1 cellular context compared by ENCODE assay signal in the genomic region with DNA sequence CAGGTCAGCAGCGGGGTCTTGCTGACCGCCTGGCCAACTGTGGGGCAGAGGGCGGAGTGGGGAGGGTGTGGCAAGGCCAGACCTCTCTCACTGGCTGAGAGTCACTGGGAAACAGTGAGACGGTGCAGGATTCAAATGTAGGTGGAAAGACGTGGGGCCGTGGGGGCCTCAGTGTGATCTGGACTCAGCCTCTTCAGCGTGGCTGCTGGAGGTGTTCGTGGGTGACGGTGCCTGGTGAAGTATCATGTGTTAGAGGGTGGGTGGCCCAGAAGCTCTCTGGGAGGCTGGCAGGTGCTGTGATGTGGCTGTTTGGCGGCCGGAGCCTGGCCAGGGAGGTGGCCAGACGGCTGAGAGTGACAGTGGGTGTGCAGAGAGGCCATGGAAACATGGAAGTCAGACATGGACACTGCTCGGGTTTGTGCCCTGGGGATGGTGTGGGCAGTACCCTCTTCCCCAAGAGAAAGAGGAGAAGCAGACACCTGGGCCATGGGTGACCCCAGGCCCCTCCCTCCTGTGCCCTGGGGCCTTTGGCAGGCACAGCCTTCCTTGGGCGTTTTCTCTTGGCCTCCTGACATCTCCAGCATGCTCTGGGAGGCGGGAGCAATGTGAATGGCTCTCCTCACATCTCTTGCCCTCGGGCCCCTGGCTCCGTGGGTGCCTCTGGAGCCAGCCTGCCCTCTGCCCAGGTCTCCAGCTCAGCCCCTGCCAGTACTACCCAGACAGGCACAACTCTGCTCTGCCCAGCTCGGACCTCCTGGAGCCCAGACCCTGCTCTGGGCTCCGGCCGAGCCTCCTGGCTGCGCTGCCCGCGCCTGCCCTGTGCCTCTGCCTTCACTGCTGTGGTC.
TF ChIP-seq lines count a peak whose summit lies in the region.

No MANE protein-coding gene starts in this region.

TF ChIP-seq in HepG2, 621 proteins besides CTCF, POLR2A, EP300 and RAD21:
- no peak for TF ChIP-seq ZNF709 (CRISPR knock-in tag; IDR thresholded peaks at IDR 0.05)
- TF ChIP-seq ZNF609 (CRISPR knock-in tag; IDR thresholded peaks at IDR 0.05; ENCODE audit: borderline replicate concordance) = no peak
- no peak for TF ChIP-seq TARDBP (CRISPR knock-in tag; IDR thresholded peaks at IDR 0.05)
- TF ChIP-seq, protein P1, sequence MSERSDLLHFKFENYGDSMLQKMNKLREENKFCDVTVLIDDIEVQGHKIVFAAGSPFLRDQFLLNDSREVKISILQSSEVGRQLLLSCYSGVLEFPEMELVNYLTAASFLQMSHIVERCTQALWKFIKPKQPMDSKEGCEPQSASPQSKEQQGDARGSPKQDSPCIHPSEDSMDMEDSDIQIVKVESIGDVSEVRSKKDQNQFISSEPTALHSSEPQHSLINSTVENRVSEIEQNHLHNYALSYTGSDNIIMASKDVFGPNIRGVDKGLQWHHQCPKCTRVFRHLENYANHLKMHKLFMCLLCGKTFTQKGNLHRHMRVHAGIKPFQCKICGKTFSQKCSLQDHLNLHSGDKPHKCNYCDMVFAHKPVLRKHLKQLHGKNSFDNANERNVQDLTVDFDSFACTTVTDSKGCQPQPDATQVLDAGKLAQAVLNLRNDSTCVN (CRISPR knock-in tag; IDR thresholded peaks at IDR 0.05; ENCODE audit: borderline replicate concordance) = no peak
- TF ChIP-seq AHR (CRISPR knock-in tag; IDR thresholded peaks at IDR 0.05) = no peak
- no peak for TF ChIP-seq ZNF567 (CRISPR knock-in tag; IDR thresholded peaks at IDR 0.05; ENCODE audit: borderline replicate concordance)
- TF ChIP-seq, protein P2, sequence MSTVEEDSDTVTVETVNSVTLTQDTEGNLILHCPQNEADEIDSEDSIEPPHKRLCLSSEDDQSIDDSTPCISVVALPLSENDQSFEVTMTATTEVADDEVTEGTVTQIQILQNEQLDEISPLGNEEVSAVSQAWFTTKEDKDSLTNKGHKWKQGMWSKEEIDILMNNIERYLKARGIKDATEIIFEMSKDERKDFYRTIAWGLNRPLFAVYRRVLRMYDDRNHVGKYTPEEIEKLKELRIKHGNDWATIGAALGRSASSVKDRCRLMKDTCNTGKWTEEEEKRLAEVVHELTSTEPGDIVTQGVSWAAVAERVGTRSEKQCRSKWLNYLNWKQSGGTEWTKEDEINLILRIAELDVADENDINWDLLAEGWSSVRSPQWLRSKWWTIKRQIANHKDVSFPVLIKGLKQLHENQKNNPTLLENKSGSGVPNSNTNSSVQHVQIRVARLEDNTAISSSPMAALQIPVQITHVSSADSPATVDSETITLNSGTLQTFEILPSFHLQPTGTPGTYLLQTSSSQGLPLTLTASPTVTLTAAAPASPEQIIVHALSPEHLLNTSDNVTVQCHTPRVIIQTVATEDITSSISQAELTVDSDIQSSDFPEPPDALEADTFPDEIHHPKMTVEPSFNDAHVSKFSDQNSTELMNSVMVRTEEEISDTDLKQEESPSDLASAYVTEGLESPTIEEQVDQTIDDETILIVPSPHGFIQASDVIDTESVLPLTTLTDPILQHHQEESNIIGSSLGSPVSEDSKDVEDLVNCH (CRISPR knock-in tag; IDR thresholded peaks at IDR 0.05) = no peak
- TF ChIP-seq, protein P3, sequence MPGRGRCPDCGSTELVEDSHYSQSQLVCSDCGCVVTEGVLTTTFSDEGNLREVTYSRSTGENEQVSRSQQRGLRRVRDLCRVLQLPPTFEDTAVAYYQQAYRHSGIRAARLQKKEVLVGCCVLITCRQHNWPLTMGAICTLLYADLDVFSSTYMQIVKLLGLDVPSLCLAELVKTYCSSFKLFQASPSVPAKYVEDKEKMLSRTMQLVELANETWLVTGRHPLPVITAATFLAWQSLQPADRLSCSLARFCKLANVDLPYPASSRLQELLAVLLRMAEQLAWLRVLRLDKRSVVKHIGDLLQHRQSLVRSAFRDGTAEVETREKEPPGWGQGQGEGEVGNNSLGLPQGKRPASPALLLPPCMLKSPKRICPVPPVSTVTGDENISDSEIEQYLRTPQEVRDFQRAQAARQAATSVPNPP (CRISPR knock-in tag; IDR thresholded peaks at IDR 0.05) = no peak
- TF ChIP-seq, protein P4, sequence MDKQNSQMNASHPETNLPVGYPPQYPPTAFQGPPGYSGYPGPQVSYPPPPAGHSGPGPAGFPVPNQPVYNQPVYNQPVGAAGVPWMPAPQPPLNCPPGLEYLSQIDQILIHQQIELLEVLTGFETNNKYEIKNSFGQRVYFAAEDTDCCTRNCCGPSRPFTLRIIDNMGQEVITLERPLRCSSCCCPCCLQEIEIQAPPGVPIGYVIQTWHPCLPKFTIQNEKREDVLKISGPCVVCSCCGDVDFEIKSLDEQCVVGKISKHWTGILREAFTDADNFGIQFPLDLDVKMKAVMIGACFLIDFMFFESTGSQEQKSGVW (CRISPR knock-in tag; IDR thresholded peaks at IDR 0.05; ENCODE audit: borderline replicate concordance) = no peak
- TF ChIP-seq, protein P5, sequence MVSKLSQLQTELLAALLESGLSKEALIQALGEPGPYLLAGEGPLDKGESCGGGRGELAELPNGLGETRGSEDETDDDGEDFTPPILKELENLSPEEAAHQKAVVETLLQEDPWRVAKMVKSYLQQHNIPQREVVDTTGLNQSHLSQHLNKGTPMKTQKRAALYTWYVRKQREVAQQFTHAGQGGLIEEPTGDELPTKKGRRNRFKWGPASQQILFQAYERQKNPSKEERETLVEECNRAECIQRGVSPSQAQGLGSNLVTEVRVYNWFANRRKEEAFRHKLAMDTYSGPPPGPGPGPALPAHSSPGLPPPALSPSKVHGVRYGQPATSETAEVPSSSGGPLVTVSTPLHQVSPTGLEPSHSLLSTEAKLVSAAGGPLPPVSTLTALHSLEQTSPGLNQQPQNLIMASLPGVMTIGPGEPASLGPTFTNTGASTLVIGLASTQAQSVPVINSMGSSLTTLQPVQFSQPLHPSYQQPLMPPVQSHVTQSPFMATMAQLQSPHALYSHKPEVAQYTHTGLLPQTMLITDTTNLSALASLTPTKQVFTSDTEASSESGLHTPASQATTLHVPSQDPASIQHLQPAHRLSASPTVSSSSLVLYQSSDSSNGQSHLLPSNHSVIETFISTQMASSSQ (IDR thresholded peaks at IDR 0.05; ENCODE audit: low read depth) = no peak
- TF ChIP-seq, protein P5 (CRISPR knock-in tag; IDR thresholded peaks at IDR 0.05; ENCODE audit: borderline replicate concordance) = no peak
- TF ChIP-seq, protein P6, sequence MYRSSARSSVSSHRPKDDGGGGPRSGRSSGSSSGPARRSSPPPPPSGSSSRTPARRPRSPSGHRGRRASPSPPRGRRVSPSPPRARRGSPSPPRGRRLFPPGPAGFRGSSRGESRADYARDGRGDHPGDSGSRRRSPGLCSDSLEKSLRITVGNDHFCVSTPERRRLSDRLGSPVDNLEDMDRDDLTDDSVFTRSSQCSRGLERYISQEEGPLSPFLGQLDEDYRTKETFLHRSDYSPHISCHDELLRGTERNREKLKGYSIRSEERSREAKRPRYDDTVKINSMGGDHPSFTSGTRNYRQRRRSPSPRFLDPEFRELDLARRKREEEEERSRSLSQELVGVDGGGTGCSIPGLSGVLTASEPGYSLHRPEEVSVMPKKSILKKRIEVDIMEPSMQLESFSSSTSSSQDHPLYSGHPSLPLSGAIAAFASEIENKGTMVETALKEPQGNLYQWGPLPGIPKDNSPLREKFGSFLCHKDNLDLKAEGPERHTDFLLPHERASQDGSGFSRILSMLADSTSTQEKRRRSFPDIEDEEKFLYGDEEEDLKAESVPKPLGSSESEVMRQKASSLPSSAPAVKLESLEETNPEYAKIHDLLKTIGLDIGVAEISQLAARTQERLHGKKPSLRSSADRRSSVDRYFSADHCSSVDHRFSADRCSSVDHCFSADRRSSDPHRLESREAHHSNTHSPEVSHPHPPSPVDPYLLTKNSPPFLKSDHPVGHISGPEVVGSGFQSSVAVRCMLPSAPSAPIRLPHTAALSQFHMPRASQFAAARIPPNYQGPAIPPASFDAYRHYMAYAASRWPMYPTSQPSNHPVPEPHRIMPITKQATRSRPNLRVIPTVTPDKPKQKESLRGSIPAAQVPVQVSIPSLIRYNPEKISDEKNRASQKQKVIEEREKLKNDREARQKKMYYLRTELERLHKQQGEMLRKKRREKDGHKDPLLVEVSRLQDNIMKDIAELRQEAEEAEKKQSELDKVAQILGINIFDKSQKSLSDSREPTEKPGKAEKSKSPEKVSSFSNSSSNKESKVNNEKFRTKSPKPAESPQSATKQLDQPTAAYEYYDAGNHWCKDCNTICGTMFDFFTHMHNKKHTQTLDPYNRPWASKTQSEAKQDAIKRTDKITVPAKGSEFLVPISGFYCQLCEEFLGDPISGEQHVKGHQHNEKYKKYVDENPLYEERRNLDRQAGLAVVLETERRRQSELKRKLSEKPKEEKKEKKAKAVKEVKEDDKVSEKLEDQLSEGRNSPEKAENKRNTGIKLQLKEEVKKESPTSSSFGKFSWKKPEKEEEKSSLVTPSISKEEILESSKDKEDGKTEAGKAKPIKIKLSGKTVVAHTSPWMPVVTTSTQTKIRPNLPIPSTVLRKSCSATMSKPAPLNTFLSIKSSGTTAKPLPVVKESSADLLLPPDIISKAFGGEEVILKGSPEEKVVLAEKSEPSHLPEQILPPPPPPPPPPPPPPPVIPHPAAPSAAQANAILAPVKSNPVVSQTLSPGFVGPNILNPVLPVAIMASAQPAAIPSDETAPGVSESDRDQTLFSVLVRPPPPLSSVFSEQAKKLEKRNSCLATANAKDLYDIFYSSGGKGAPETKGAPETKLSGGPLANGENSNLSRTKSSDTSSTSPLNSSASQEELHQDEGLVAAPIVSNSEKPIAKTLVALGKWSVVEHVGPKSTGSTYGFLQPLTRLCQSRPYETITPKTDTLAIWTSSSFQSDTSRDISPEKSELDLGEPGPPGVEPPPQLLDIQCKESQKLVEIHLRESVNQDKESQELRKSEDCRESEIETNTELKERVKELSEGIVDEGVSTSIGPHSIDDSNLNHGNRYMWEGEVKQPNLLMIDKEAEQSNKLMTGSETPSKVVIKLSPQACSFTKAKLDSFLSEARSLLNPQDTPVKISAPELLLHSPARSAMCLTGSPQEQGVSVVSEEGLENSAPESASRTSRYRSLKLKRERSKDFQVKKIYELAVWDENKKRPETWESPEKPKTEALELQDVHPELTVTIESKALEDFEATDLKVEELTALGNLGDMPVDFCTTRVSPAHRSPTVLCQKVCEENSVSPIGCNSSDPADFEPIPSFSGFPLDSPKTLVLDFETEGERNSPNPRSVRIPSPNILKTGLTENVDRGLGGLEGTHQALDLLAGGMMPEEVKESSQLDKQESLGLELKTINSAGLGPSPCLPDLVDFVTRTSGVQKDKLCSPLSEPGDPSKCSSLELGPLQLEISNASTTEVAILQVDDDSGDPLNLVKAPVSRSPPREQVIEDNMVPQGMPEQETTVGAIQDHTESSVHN (CRISPR knock-in tag; IDR thresholded peaks at IDR 0.05) = no peak
- no peak for TF ChIP-seq ZNF362 (CRISPR knock-in tag; IDR thresholded peaks at IDR 0.05; ENCODE audit: borderline replicate concordance)
- no peak for TF ChIP-seq SAP130 (CRISPR knock-in tag; IDR thresholded peaks at IDR 0.05; ENCODE audit: low read depth)
TF ChIP-seq in HepG2: peak in this region for 0.
